Comparison of ENCODE assay signal across 8 cellular contexts in the genomic region with DNA sequence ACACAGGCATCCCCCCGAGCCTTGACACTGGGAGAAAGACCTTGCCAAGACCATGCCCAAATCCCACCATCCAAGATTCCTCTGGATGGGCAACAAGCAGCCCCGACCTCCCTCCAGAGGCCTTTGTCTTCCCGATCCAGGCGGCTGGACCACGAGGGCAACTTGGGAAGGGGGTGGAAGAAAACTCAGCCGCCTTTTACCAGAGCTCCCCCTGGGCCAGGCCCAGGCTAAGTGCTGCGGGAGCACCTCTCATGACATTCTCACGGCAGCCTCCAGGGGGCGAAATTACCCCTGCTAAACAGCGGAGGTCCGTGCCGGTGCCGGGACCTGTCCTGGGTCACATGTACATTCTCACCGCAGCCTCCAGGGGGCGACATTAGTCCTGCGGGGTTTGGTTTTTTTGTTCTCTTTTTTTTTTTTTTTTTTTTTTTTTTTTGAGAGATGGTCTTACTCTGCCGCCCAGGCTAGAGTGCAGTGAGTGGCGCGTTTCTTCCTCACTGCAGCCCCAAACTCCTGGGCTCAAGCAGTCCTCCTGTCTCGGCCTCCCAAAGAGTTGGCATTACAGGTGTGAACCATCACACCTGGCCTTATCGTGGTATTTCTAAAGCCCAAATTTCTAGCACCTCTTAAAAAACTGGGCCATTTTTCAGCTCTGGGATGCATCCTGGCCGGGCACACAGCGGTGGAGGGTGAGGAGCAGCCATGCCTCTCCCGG. TPM values are rescaled to one million over a fixed set of nuclear protein-coding genes. Genes with fewer than 3 reads are reported as not detected.
DNase-seq lines count a peak whose midpoint lies in the region; FAIRE-seq and TF ChIP-seq lines count a peak whose summit lies in the region.

No MANE protein-coding gene starts in this region.

- H3K4me3 ChIP-seq in H7 (ENCODE audit: insufficient read depth, low read depth, low read length), result peak overlapping the region; percentile 78
- H3K4me3 ChIP-seq in tibial artery, result no peak overlapping the region

- H3K27ac ChIP-seq in tibial artery, result no peak overlapping the region

- intact Hi-C loops in tibial artery (cut with DNase I; ENCODE audit: low total_unique reads), result loop anchor here (5.0 kb wide), 1 partner anchor 65 kb away; no protein-coding TSS in a partner anchor

- no peaks in the 10 kb centered on the region; the same call in 1 of the 2 replicates for H3K27me3 ChIP-seq in H7 (ENCODE audit: control insufficient read depth, insufficient read depth, low read length)
- H3K27me3 ChIP-seq in tibial artery, result peaks cover 0 to 5% of the 10 kb centered on the region in 2 donors

- peaks cover 6% of the 10 kb centered on the region for H3K36me3 ChIP-seq in H7 (replicated peaks; ENCODE audit: control insufficient read depth, insufficient read depth, low read length)
- H3K36me3 ChIP-seq in tibial artery, result peaks cover 11 to 48% (median 36%) of the 10 kb centered on the region in 3 donors

- no peaks in the 10 kb centered on the region for H3K9me3 ChIP-seq in tibial artery

- peak; percentile 83 to 94 for TF ChIP-seq CTCF in tibial artery (IDR thresholded peaks at IDR 0.05)

- no peak for FAIRE-seq in frontal cortex (lab: Jason Lieb, UNC)

- DNase-seq in ELF-1 (ENCODE audit: low read depth, low spot score), result peak; percentile 99
- peak; percentile 98 for DNase-seq in H7
- DNase-seq in M059J (ENCODE audit: low read depth), result peak; percentile 87
- peak; percentile 70 for DNase-seq in SIG-M5 (lab: John Stamatoyannopoulos, UW)
- peak; percentile 99 for DNase-seq in activated effector memory CD4-positive, alpha-beta T cell treated with anti-CD3 and anti-CD28 coated beads, Interleukin-2, amount 50 U/mL, for 16 hours
- DNase-seq in frontal cortex (ENCODE audit: low spot score in 2 of 2), result peak; percentile 87 to 98
- peak; percentile 69 for DNase-seq in occipital lobe (lab: John Stamatoyannopoulos, UW)
- peak; percentile 90 to 94 for DNase-seq in tibial artery

- peaks cover 0 to 25% (median 7%) of the 10 kb centered on the region in 4 donors for H3K4me1 ChIP-seq in tibial artery

RNA-seq across cellular contexts. Expression of gene RSPH6A, which starts 2.1 kb away (rescaled TPM):
- total RNA-seq in H7 (2014; rRNA removed; shearing (Covaris generic)), result 0.38 and 0.44 TPM in 2 replicates
- total RNA-seq in M059J (2014; rRNA removed; shearing (Covaris generic)), result not detected in 2 replicates
- total RNA-seq in frontal cortex (not detected), occipital lobe (0.16 TPM)

RNA-seq across cellular contexts. Expression of gene DMWD, which starts 24.5 kb away (rescaled TPM):
- total RNA-seq in H7 (2014; rRNA removed; shearing (Covaris generic)), result 35.9 and 47.1 TPM in 2 replicates
- total RNA-seq in M059J (2014; rRNA removed; shearing (Covaris generic)), result 16.0 and 38.2 TPM in 2 replicates
- total RNA-seq in frontal cortex, result 47.7 TPM
- 41.0 TPM for total RNA-seq in occipital lobe

RNA-seq across cellular contexts. Expression of gene DMPK, which starts 34.9 kb away (rescaled TPM):
- total RNA-seq in H7 (2014; rRNA removed; shearing (Covaris generic)), result 6.4 and 18.8 TPM in 2 replicates
- total RNA-seq in M059J (2014; rRNA removed; shearing (Covaris generic)), result 22.7 and 40.4 TPM in 2 replicates
- total RNA-seq in frontal cortex (13.9 TPM), occipital lobe (16.7 TPM)

RNA-seq across cellular contexts. Expression of gene SYMPK, which starts 45.8 kb away (rescaled TPM):
- 66.2 and 70.3 TPM in 2 replicates for total RNA-seq in H7 (2014; rRNA removed; shearing (Covaris generic))
- 35.9 and 36.5 TPM in 2 replicates for total RNA-seq in M059J (2014; rRNA removed; shearing (Covaris generic))
- total RNA-seq in frontal cortex (18.3 TPM), occipital lobe (16.4 TPM)

RNA-seq across cellular contexts. Expression of gene FOXA3, which starts 47.0 kb away (rescaled TPM):
- 13.4 and 15.1 TPM in 2 replicates for total RNA-seq in H7 (2014; rRNA removed; shearing (Covaris generic))
- total RNA-seq in M059J (2014; rRNA removed; shearing (Covaris generic)), result 0.27 TPM in 1 of 2 replicates, not detected in the other
- total RNA-seq in frontal cortex (not detected), occipital lobe (not detected)
